11 cellular contexts compared by ENCODE assay signal in the genomic region with DNA sequence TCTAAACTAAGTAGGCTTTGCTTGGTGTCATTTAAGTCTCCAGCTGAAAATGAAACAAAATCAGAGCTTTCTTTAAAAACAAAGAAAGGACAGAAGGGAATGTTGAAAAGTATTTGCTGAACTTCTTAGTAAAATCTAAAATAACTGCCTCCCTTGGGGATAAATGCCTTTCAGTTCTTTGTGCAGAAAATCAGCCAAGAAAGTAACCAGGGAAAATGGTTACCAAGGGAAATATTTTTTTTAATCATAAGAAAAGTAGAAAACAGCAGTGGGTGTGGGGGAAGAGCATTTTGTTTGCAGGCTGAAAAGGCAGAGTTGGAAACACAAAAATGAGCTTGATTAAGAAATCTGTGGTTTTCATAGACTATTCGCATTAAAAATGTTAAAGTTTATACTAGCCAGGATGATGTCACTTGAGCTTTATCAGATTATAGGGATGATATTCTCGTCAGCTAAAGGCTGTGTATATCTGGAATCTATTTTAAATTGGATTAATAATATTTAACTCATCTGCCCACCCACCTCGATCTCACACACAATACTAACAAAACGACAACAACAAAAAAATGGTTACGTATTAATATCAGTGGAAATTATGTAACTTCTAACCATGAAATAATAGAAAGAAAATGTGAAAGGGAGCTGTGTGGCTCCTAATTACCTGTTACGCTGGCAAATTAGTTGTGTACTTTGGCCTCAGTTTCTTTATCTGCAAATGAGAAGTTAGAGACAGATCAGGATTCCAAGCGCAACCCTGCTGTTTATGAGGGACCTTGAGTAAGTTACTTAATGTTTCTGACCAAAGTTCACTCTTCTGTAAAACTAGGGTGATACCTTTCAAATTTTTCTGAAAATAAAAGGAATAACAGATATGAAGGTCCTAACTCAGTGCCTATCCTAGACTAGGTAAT. TPM values are rescaled to one million over a fixed set of nuclear protein-coding genes. Genes with fewer than 3 reads are reported as not detected.
A peak's percentile ranks its signal among the peaks of the same experiment; 100 is the strongest.
DNase-seq lines count a peak whose midpoint lies in the region; ATAC-seq and TF ChIP-seq lines count a peak whose summit lies in the region.
"Had no signal": no experiment of that assay in that cellular context is flagged by ENCODE, and none has a peak within 500 bp of the region (broad histone marks: within the 10 kb centered on the region; RNA-seq: fewer than 3 reads in every experiment).

Gene ECM2, minus strand, starts transcription at position 51 of the 911 bp plus-strand sequence. CDS start 13,124 bp downstream, outside the sequence.

- peak within 1 kb of the TSS; percentile 10; the same call in 1 of the 2 replicates for H2AFZ ChIP-seq in Karpas-422 (ENCODE audit: low read length)

- no peak for TF ChIP-seq CTCF in tibial artery (IDR thresholded peaks at IDR 0.05)

- no peaks in the 10 kb centered on the region for H4K20me1 ChIP-seq in Karpas-422 (ENCODE audit: insufficient read depth, low read depth, low read length)

- no peak within 1 kb of the TSS; the same call in 1 of the 2 replicates for H3K4me3 ChIP-seq in Karpas-422 (ENCODE audit: low read length)
- peak within 1 kb of the TSS; percentile 46 for H3K4me3 ChIP-seq in tibial artery

- no peak for ATAC-seq in GM18861 (IDR thresholded peaks at IDR 0.05; ENCODE audit: unreplicated experiment)
- no peak for ATAC-seq in GM19324 (IDR thresholded peaks at IDR 0.05; ENCODE audit: low FRiP score, unreplicated experiment)
- no peak for ATAC-seq in GM21825 (IDR thresholded peaks at IDR 0.05; ENCODE audit: unreplicated experiment)
- ATAC-seq: natural killer cell had no signal

- no peaks in the 10 kb centered on the region for H3K79me2 ChIP-seq in Karpas-422 (ENCODE audit: low read length)

- H3K9ac ChIP-seq in Karpas-422 (ENCODE audit: low read length), result peak within 1 kb of the TSS; percentile 29

- intact Hi-C loops in tibial artery (cut with DNase I; ENCODE audit: low total_unique reads), result no loop called here

- no peaks in the 10 kb centered on the region for H3K27me3 ChIP-seq in Karpas-422 (ENCODE audit: low read length)
- no peaks in the 10 kb centered on the region for H3K27me3 ChIP-seq in tibial artery

- peak within 1 kb of the TSS; percentile 64 for H3K4me2 ChIP-seq in Karpas-422 (ENCODE audit: low read depth, low read length, poor library complexity, severe bottlenecking)

- H3K27ac ChIP-seq in Karpas-422 (ENCODE audit: low read length), result no peak within 1 kb of the TSS
- H3K27ac ChIP-seq in tibial artery, result peak within 1 kb of the TSS; percentile 75 to 85

- H3K36me3 ChIP-seq in Karpas-422 (ENCODE audit: insufficient read depth, low read length) (no peaks in the 10 kb centered on the region), tibial artery (no peaks in the 10 kb centered on the region)

- H3K4me1 ChIP-seq in Karpas-422 (ENCODE audit: low read length) (peaks cover 28% of the 10 kb centered on the region), tibial artery (peaks cover 0 to 14% (median 11%) of the 10 kb centered on the region in 4 donors)

- no peaks in the 10 kb centered on the region for H3K9me2 ChIP-seq in Karpas-422 (replicated peaks; ENCODE audit: insufficient read depth, low read length)

- H3K9me3 ChIP-seq in Karpas-422 (ENCODE audit: low read length), result no peaks in the 10 kb centered on the region
- no peaks in the 10 kb centered on the region for H3K9me3 ChIP-seq in tibial artery

- DNase-seq in Karpas-422 (no peak), dedifferentiated amniotic fluid mesenchymal stem cell (ENCODE audit: extremely low spot score) (peak; percentile 80), mesenteric fat pad (ENCODE audit: low spot score) (no peak), tibial artery (no peak), GDM1 (lab: John Stamatoyannopoulos, UW) (no peak)
- DNase-seq: natural killer cell; NCI-H2107; stimulated activated naive CD4-positive, alpha-beta T cell had no signal

RNA-seq across cellular contexts. Expression of gene ECM2, which starts in this region (rescaled TPM):
- 0.11 TPM in 1 of 2 replicates, not detected in the other for total RNA-seq in Karpas-422 (2014; rRNA removed; shearing (Covaris generic); ENCODE audit: low replicate concordance)
- total RNA-seq in mesenteric fat pad, result 71.3 TPM
- total RNA-seq: natural killer cell had no signal

Comparison
In these comparisons a context has a peak if more than half of its experiments do, and no peak if none do; other contexts are left out.
1. RNA of gene ECM2 (total RNA-seq): 71.3 TPM in mesenteric fat pad (single experiment); 0.11 TPM in Karpas-422; every median in the first group is over 10 times any median in the second.